Comparison of ENCODE assay signal across 1 cellular context in the genomic region with DNA sequence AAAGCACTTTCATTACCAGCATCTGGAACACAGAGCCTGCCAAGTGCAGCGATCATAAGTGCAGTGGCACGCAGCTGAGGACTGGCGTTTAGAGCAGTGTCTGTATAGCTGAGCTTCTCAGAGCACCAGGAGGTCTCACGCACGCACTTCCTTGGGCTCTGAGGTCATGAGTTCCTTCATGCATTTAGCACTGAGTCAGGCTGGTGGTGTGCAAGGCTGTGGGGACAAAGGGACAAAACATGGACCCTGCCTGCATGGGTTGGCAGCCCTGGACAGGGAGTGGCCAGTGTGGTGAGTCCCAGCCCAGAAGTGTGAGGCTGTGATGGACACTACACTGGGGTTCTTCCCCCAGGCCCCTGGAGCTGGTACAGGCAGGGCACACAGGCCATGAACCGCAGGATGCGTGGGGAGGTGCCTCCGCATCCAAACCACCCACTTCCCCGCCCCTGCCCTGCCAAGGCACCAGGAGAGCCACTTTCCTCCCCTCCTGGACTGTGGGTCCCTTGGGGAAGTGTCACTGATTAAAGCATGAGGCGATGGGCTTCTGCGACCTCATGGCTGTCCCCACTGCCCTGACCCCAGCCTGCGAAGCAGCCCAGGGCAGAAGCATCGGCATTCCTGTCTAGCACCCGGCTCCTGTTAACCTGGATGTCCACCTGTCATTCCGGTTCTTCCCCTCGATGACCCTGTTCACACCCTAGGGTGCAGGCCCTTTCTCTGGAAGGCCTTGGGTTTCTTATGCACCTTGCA.
TF ChIP-seq lines count a peak whose summit lies in the region.

No MANE protein-coding gene starts in this region.

TF ChIP-seq in H1, 55 proteins besides CTCF, POLR2A, EP300 and RAD21:
- TF ChIP-seq SP1 (IDR thresholded peaks at IDR 0.05; ENCODE audit: low read depth, low read length) = no peak
- TF ChIP-seq KDM4A (IDR thresholded peaks at IDR 0.05; ENCODE audit: low read depth, low read length, severe bottlenecking) = no peak
- no peak for TF ChIP-seq CBX5 (IDR thresholded peaks at IDR 0.05; ENCODE audit: low read depth, low read length)
- TF ChIP-seq KDM1A (IDR thresholded peaks at IDR 0.05; ENCODE audit: borderline replicate concordance, low read length) = no peak
